In the genomic region with DNA sequence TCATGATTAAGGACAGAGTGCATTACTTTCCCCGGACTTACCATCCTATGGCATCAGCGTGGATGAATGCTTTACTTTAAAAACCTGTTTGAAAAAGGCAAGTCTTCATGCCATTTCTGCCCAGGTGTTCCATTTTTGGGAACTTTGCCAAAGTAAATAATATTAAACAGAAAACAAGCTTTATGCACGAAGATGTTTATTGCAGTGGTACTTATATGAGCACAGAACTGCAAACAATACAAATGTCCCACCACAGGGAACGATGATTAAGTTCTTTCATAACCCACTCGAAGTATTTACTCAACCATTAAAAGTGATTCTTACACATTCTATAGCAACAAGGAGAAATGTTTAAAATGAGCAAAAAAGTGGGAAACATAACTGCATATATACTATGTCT, we compare ENCODE assay signal across 26 cellular contexts.
DNase-seq lines count a peak whose midpoint lies in the region; ATAC-seq and TF ChIP-seq lines count a peak whose summit lies in the region.
"Had no signal": no experiment of that assay in that cellular context is flagged by ENCODE, and none has a peak within 500 bp of the region (broad histone marks: within the 10 kb centered on the region; RNA-seq: fewer than 3 reads in every experiment).

No MANE protein-coding gene starts in this region.

- H3K9me3 ChIP-seq in breast epithelium, result no peaks in the 10 kb centered on the region
- no peaks in the 10 kb centered on the region for H3K9me3 ChIP-seq in ovary
- H3K9me3 ChIP-seq: A549, gastrocnemius medialis, tibial artery had no signal

- no peaks in the 10 kb centered on the region for H3K27me3 Mint-ChIP-seq in MCF 10A (ENCODE audit: insufficient read depth, unreplicated experiment)
- H3K27me3 Mint-ChIP-seq: CD4-positive, alpha-beta T cell; natural killer cell treated with Interleukin-12 subunit alpha and Interleukin-12 subunit beta and Interleukin-15 and Interleukin-18, amount 100 ng/mL, for 72 hours had no signal

- no peaks in the 10 kb centered on the region for H3K9me3 Mint-ChIP-seq in MCF 10A (ENCODE audit: unreplicated experiment)
- H3K9me3 Mint-ChIP-seq: activated T-helper 2 cell treated with anti-CD3 and anti-CD28 coated beads, Interferon-gamma antibody, Interleukin-2, Interleukin-4, amounts not matched to agents 10 μg/mL and 5 μg/mL and 100 μg/mL, durations not matched to agents 14 hours and 24 hours and 36 hours; CD4-positive, alpha-beta T cell; natural killer cell treated with Interleukin-12 subunit alpha and Interleukin-12 subunit beta and Interleukin-15 and Interleukin-18, amount 100 ng/mL, for 72 hours had no signal

- POLR2A ChIA-PET in MCF 10A (lab: Yijun Ruan, JAX), result interaction anchor here (0.6 to 1.3 kb wide), 2 partner anchors 10 to 24 kb away, joined by 3 read pairs; no protein-coding TSS in a partner anchor

- H3K27ac ChIP-seq in breast epithelium (no peak overlapping the region), ovary (no peak overlapping the region)
- H3K27ac ChIP-seq: A549, gastrocnemius medialis, hepatocyte, tibial artery, WERI-Rb-1 had no signal

- 82 to 88% (median 86%) methylated on average over 5 of the region's 5 CpGs for whole genome bisulfite sequencing in ovary, 3 donors

- H3K36me3 Mint-ChIP-seq in MCF 10A (ENCODE audit: insufficient read depth, unreplicated experiment), result peaks cover 6% of the 10 kb centered on the region
- H3K36me3 Mint-ChIP-seq: natural killer cell treated with Interleukin-12 subunit alpha and Interleukin-12 subunit beta and Interleukin-15 and Interleukin-18, amount 100 ng/mL, for 72 hours had no signal

- DNase-seq in MCF 10A (ENCODE audit: unreplicated experiment), result peak; percentile 69
- DNase-seq in breast epithelium (ENCODE audit: low spot score in 2 of 2), result no peak
- DNase-seq in NCI-H2029 treated with DMSO at 0.1 percent for 48 hours (lab: John Stamatoyannopoulos, UW), result peak; percentile 3
- DNase-seq in NCI-H774 (lab: John Stamatoyannopoulos, UW), result peak; percentile 25
- peak; percentile 14 for DNase-seq in ureter (ENCODE audit: low spot score)
- DNase-seq in H7, result no peak
- no peak for DNase-seq in ovary
- DNase-seq: activated CD4-positive, alpha-beta T cell treated with anti-CD3 and anti-CD28 coated beads for 48 hours; activated CD8-positive, alpha-beta memory T cell treated with anti-CD3 and anti-CD28 coated beads for 24 hours; activated naive CD4-positive, alpha-beta T cell treated with anti-CD3 and anti-CD28 coated beads, Interleukin-2, amount 50 U/mL, for 16 hours; activated T-cell treated with anti-CD3 and anti-CD28 coated beads for 4 hours; amygdala; CD4-positive, alpha-beta T cell; gastrocnemius medialis; KBM-7; MM.1S; NCI-H1694; stimulated activated CD4-positive, alpha-beta T cell treated with anti-CD3 and anti-CD28 coated beads, Interleukin-4, amount 100 ng/mL, for 4 hours; tibial artery; WERI-Rb-1 had no signal

- H3K4me3 ChIP-seq in breast epithelium (no peak overlapping the region), H7 (ENCODE audit: insufficient read depth, low read depth, low read length) (no peak overlapping the region), ovary (no peak overlapping the region)
- H3K4me3 ChIP-seq: A549, gastrocnemius medialis, hepatocyte, lung, tibial artery had no signal

- CTCF ChIA-PET in MCF 10A (lab: Yijun Ruan, JAX), result no interaction called here

- TF ChIP-seq POLR2A in breast epithelium (IDR thresholded peaks at IDR 0.05) (no peak), ovary (IDR thresholded peaks at IDR 0.05) (no peak)

- H3K4me1 Mint-ChIP-seq in MCF 10A (ENCODE audit: insufficient read depth, unreplicated experiment), result peaks cover 21% of the 10 kb centered on the region

- no peak for TF ChIP-seq EP300 in ovary (IDR thresholded peaks at IDR 0.05)

- H3K36me3 ChIP-seq in breast epithelium (no peaks in the 10 kb centered on the region), H7 (replicated peaks; ENCODE audit: control insufficient read depth, insufficient read depth, low read length) (no peaks in the 10 kb centered on the region), ovary (no peaks in the 10 kb centered on the region)
- H3K36me3 ChIP-seq: gastrocnemius medialis, tibial artery, WERI-Rb-1 had no signal

- BruUV-seq in MCF 10A (replicated peaks; lab: Mats Ljungman, UMichigan), result no TSS peak

- H3K27ac Mint-ChIP-seq in MCF 10A (ENCODE audit: low read depth, unreplicated experiment), result no peak overlapping the region
- H3K27ac Mint-ChIP-seq: activated T-helper 2 cell treated with anti-CD3 and anti-CD28 coated beads, Interferon-gamma antibody, Interleukin-2, Interleukin-4, amounts not matched to agents 10 μg/mL and 5 μg/mL and 100 μg/mL, durations not matched to agents 14 hours and 24 hours and 36 hours; CD4-positive, alpha-beta T cell; natural killer cell treated with Interleukin-12 subunit alpha and Interleukin-12 subunit beta and Interleukin-15 and Interleukin-18, amount 100 ng/mL, for 72 hours had no signal

- H3K4me3 Mint-ChIP-seq in MCF 10A (ENCODE audit: unreplicated experiment), result no peak overlapping the region
- H3K4me3 Mint-ChIP-seq: CD4-positive, alpha-beta T cell; natural killer cell treated with Interleukin-12 subunit alpha and Interleukin-12 subunit beta and Interleukin-15 and Interleukin-18, amount 100 ng/mL, for 72 hours had no signal

- H3K4me1 ChIP-seq in breast epithelium (no peaks in the 10 kb centered on the region), ovary (ENCODE audit: insufficient read depth) (no peaks in the 10 kb centered on the region)
- H3K4me1 ChIP-seq: A549, gastrocnemius medialis, tibial artery had no signal

- intact Hi-C loops in MCF 10A (cut with micrococcal nuclease) (no loop called here), breast epithelium (cut with DNase I; ENCODE audit: low total_unique reads) (no loop called here), ovary (cut with DNase I) (no loop called here)

- H3K27me3 ChIP-seq in breast epithelium (no peaks in the 10 kb centered on the region), H7 (ENCODE audit: control insufficient read depth, insufficient read depth, low read length) (no peaks in the 10 kb centered on the region), ovary (no peaks in the 10 kb centered on the region)
- H3K27me3 ChIP-seq: gastrocnemius medialis, hepatocyte, tibial artery had no signal

- ATAC-seq in GM21423 (IDR thresholded peaks at IDR 0.05; ENCODE audit: unreplicated experiment), result no peak
- ATAC-seq: gastrocnemius medialis had no signal

- no peak for TF ChIP-seq CTCF in MCF 10A (IDR thresholded peaks at IDR 0.05; ENCODE audit: unreplicated experiment)
- TF ChIP-seq CTCF in breast epithelium (IDR thresholded peaks at IDR 0.05), result no peak
- TF ChIP-seq CTCF in ovary (IDR thresholded peaks at IDR 0.05), result no peak

Comparison
In these comparisons a context has a peak if more than half of its experiments do, and no peak if none do; other contexts are left out.
1. DNase-seq: peak in MCF 10A (single experiment), NCI-H2029 treated with DMSO at 0.1 percent for 48 hours (single experiment), NCI-H774 (single experiment) and ureter (single experiment); none in breast epithelium (0 of 2), H7 (single experiment) and ovary (0 of 5).